Comparison of ENCODE assay signal across 17 cellular contexts in the genomic region with DNA sequence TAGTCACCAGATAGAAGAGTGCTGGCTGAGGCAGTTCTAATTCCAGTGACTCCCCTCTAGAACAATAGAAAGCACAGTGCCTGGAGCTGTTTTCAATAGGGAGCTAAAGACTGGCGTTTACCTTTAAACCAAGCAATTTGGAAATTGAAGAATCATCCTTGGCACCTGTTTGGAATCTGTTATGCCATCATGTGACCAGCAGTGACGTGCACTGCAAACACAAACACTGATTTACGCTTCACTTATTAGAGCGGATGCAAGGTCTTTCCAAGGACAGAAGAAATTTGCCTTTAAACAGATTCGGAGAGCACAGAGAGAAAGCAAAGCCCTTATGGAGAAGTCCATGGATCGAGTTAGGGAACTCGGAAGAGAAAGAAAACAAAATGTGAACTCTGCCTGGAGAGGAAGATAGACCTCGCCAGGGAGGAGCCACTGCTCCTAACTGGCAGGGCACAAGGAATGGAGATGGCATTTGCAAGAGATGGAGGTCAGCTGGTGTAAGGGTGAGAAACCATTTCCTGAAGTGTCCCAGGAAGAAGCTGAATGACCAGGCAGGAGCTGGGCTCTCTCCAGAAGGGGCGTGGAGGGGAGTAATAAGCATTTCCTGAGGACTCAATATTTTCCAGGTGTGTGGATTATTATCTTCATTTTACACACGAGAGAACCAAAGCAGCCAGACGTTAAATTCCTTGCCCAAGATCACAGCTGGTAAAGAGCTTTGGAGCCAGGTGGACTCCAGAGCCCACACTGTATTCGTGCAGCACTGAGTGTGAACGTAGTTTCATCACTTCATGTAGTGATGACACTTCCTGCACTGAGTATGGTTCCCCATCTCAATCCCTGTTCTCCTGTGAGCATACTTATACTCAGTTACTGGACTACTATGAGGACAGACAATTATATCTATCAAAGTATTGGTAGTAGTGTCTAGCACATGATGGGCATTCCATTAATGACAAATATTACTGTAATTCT.
DNase-seq lines count a peak whose midpoint lies in the region; ATAC-seq and TF ChIP-seq lines count a peak whose summit lies in the region.
"Had no signal": no experiment of that assay in that cellular context is flagged by ENCODE, and none has a peak within 500 bp of the region (broad histone marks: within the 10 kb centered on the region; RNA-seq: fewer than 3 reads in every experiment).

No MANE protein-coding gene starts in this region.

- POLR2A ChIA-PET in A673 (lab: Charles Lee; ENCODE audit: low non-redundant PET) = no interaction called here
- POLR2A ChIA-PET in CD8-positive, alpha-beta memory T cell (lab: Charles Lee) = no interaction called here

- H3K27ac Mint-ChIP-seq in CD8-positive, alpha-beta memory T cell = peak overlapping the region in 6 of 8 donors; percentile 1 to 65 (median 34)
- H3K27ac Mint-ChIP-seq in activated naive CD8-positive, alpha-beta T cell = peak overlapping the region; percentile 80
- H3K27ac Mint-ChIP-seq in mesothelial cell of epicardium = peak overlapping the region; percentile 11
- H3K27ac Mint-ChIP-seq: H9 had no signal

- H3K36me3 ChIP-seq in A673 (ENCODE audit: insufficient read depth, low read length, poor library complexity, severe bottlenecking) = no peaks in the 10 kb centered on the region
- H3K36me3 ChIP-seq in CD8-positive, alpha-beta memory T cell (ENCODE audit: insufficient read depth, low read length) = no peaks in the 10 kb centered on the region
- H3K36me3 ChIP-seq: BLaER1, cardiac muscle cell, sigmoid colon had no signal

- peaks cover 0 to 2% (median 0%) of the 10 kb centered on the region in 3 donors for H3K36me3 Mint-ChIP-seq in CD8-positive, alpha-beta memory T cell
- H3K36me3 Mint-ChIP-seq in activated naive CD8-positive, alpha-beta T cell = peaks cover 2% of the 10 kb centered on the region
- no peaks in the 10 kb centered on the region for H3K36me3 Mint-ChIP-seq in mesothelial cell of epicardium
- H3K36me3 Mint-ChIP-seq: type B pancreatic cell had no signal

- H3K4me1 ChIP-seq in A673 (ENCODE audit: insufficient read depth, low read length, poor library complexity, severe bottlenecking) = peaks cover 49% of the 10 kb centered on the region
- H3K4me1 ChIP-seq in CD8-positive, alpha-beta memory T cell (ENCODE audit: insufficient read depth, low read length) = peaks cover 52% of the 10 kb centered on the region

- H3K9me3 ChIP-seq in A673 (ENCODE audit: low read depth, low read length, poor library complexity, severe bottlenecking) = no peaks in the 10 kb centered on the region
- no peaks in the 10 kb centered on the region for H3K9me3 ChIP-seq in CD8-positive, alpha-beta memory T cell (ENCODE audit: low read length)
- H3K9me3 ChIP-seq: BLaER1, sigmoid colon had no signal

- H3K27me3 Mint-ChIP-seq in CD8-positive, alpha-beta memory T cell = no peaks in the 10 kb centered on the region
- H3K27me3 Mint-ChIP-seq in activated naive CD8-positive, alpha-beta T cell = no peaks in the 10 kb centered on the region
- H3K27me3 Mint-ChIP-seq in mesothelial cell of epicardium (ENCODE audit: low read depth) = no peaks in the 10 kb centered on the region
- H3K27me3 Mint-ChIP-seq: type B pancreatic cell had no signal

- H3K27me3 ChIP-seq in A673 (replicated peaks; ENCODE audit: insufficient read depth, low read depth, low read length, poor library complexity) = no peaks in the 10 kb centered on the region
- H3K27me3 ChIP-seq in CD8-positive, alpha-beta memory T cell (ENCODE audit: insufficient read depth, low read length, poor library complexity, severe bottlenecking) = no peaks in the 10 kb centered on the region
- H3K27me3 ChIP-seq: BLaER1, cardiac muscle cell, sigmoid colon had no signal

- H3K9me3 Mint-ChIP-seq in CD8-positive, alpha-beta memory T cell = no peaks in the 10 kb centered on the region
- H3K9me3 Mint-ChIP-seq in activated naive CD8-positive, alpha-beta T cell (ENCODE audit: low read depth) = no peaks in the 10 kb centered on the region
- H3K9me3 Mint-ChIP-seq in mesothelial cell of epicardium = no peaks in the 10 kb centered on the region
- H3K9me3 Mint-ChIP-seq: H9 had no signal

- H3K27ac ChIP-seq in A673 (ENCODE audit: low read depth, low read length, poor library complexity, severe bottlenecking) = peak overlapping the region; percentile 5
- no peak overlapping the region for H3K27ac ChIP-seq in CD8-positive, alpha-beta memory T cell (ENCODE audit: low read depth, low read length)
- H3K27ac ChIP-seq: cardiac muscle cell, sigmoid colon had no signal

- TF ChIP-seq CTCF in A673 (conservative IDR thresholded peaks at IDR 0.05; ENCODE audit: low read depth, low read length) (no peak), mesothelial cell of epicardium (IDR thresholded peaks at IDR 0.05; ENCODE audit: unreplicated experiment) (no peak)

- no TSS peak for BruUV-seq in A673 (replicated peaks; lab: Mats Ljungman, UMichigan)

- peaks cover 69 to 82% (median 76%) of the 10 kb centered on the region in 3 donors for H3K4me1 Mint-ChIP-seq in CD8-positive, alpha-beta memory T cell
- H3K4me1 Mint-ChIP-seq in activated naive CD8-positive, alpha-beta T cell (ENCODE audit: low read depth) = peaks cover 73% of the 10 kb centered on the region
- H3K4me1 Mint-ChIP-seq in mesothelial cell of epicardium = peaks cover 18% of the 10 kb centered on the region

- DNase-seq in A673 (ENCODE audit: low spot score) (no peak), mesothelial cell of epicardium (ENCODE audit: low spot score in 2 of 2, unreplicated experiment in 2 of 2) (no peak), AG08396 (ENCODE audit: low spot score) (no peak), NCI-H187 (lab: John Stamatoyannopoulos, UW) (no peak), NCI-H1694 treated with DMSO at 0.1 percent for 48 hours (lab: John Stamatoyannopoulos, UW) (no peak)
- no peak for DNase-seq in CD8-positive, alpha-beta memory T cell
- DNase-seq: effector CD4-positive, alpha-beta T cell; H9; NCI-H1105; sigmoid colon; stimulated activated CD4-positive, alpha-beta T cell treated with anti-CD3 and anti-CD28 coated beads, Interleukin-4, amount 100 ng/mL, for 4 hours had no signal

- ATAC-seq in GM21447 (IDR thresholded peaks at IDR 0.05; ENCODE audit: unreplicated experiment) = no peak
- ATAC-seq: HepG2 had no signal

- intact Hi-C loops in A673 (cut with micrococcal nuclease; ENCODE audit: unreplicated experiment) = no loop called here

- peak overlapping the region in 1 of 7 donors; percentile 39 for H3K4me3 Mint-ChIP-seq in CD8-positive, alpha-beta memory T cell
- no peak overlapping the region for H3K4me3 Mint-ChIP-seq in activated naive CD8-positive, alpha-beta T cell
- no peak overlapping the region for H3K4me3 Mint-ChIP-seq in mesothelial cell of epicardium
- H3K4me3 Mint-ChIP-seq: H9, type B pancreatic cell had no signal

- CTCF ChIA-PET in A673 (lab: Charles Lee) = no interaction called here
- CTCF ChIA-PET in CD8-positive, alpha-beta memory T cell (lab: Charles Lee) = no interaction called here

- no peak overlapping the region for H3K4me3 ChIP-seq in A673 (ENCODE audit: low read depth, low read length, poor library complexity, severe bottlenecking)
- H3K4me3 ChIP-seq in CD8-positive, alpha-beta memory T cell (ENCODE audit: low read length) = no peak overlapping the region
- H3K4me3 ChIP-seq: BLaER1, cardiac muscle cell, sigmoid colon had no signal

Comparison
In these comparisons a context has a peak if more than half of its experiments do, and no peak if none do; other contexts are left out.
1. H3K27ac Mint-ChIP-seq: peak in every context shown above with its lines; median percentile 80 in activated naive CD8-positive, alpha-beta T cell; 34 in CD8-positive, alpha-beta memory T cell; 11 in mesothelial cell of epicardium.